In the genomic region with DNA sequence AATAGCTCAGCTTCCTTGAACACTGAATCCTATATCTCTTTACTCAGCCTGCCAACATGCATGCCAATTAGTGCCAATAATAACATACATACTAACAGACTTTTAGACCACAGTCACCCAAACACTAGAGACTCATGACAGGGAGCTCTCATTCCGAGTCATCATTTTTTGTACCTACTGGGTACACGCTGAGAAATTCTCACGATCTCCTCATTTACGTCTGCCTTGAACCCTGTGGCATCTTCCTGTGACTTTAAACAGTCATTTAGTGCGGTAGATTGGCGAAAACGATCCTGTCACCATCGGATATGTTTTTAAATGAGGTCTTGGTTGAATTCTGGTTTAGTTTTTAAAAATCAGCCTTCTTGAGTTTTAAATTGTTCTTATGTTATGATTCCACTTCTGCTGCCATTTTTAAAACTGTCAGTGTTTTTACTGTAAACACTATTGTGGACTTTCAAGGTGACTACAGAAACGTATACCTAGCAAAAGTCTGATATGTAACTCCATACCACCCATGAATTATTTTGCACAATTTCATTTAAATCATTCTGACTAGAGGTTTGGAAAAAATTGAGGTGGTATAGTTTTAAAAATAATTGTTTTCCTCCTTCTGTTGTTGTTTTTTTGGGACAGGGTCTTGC, we compare ENCODE assay signal across 24 cellular contexts.
"Had no signal": no experiment of that assay in that cellular context is flagged by ENCODE, and none has a peak within 500 bp of the region (broad histone marks: within the 10 kb centered on the region; RNA-seq: fewer than 3 reads in every experiment).

No MANE protein-coding gene starts in this region.

- DNase-seq: activated CD4-positive, alpha-beta T cell treated with anti-CD3 and anti-CD28 coated beads, Interleukin-2, amount 10 ng/mL, durations not matched to agents 24 days and 14 days; activated CD4-positive, CD25-positive, alpha-beta regulatory T cell treated with anti-CD3 and anti-CD28 coated beads, Interleukin-2, amount 50 U/mL, for 72 hours; activated CD8-positive, alpha-beta memory T cell treated with anti-CD3 and anti-CD28 coated beads, Interleukin-2, amount 50 U/mL, for 48 hours; activated CD8-positive, alpha-beta T cell treated with anti-CD3 and anti-CD28 coated beads for 36 hours; activated gamma-delta T cell; activated naive CD4-positive, alpha-beta T cell treated with anti-CD3 and anti-CD28 coated beads, Interleukin-2, amount 10 ng/mL, durations not matched to agents 7 days and 5 days; activated naive CD8-positive, alpha-beta T cell treated with anti-CD3 and anti-CD28 coated beads for 36 hours; activated T-cell treated with anti-CD3 and anti-CD28 coated beads, Interleukin-2, amount 50 U/mL, for 24 hours; caudate nucleus; colonic mucosa; KG1; MV-4-11; NCI-H1092 treated with DMSO at 0.1 percent for 48 hours; NCI-H1417 treated with DMSO at 0.1 percent for 48 hours; NCI-H1694 treated with DMSO at 0.1 percent for 48 hours; NCI-H2029 treated with DMSO at 0.1 percent for 48 hours; NCI-H345; NCI-H510A; NCI-H69; NK-92 treated with Interleukin-12 subunit alpha and Interleukin-12 subunit beta, amount 100 ng/mL, for 24 hours; PC-3; SHP77 treated with DMSO at 0.1 percent for 48 hours; T-helper 9 cell had no signal

- ATAC-seq: activated CD8-positive, alpha-beta T cell treated with anti-CD3 and anti-CD28 coated beads for 36 hours; PC-3; WTC11 had no signal
